31 cellular contexts compared by ENCODE assay signal in the genomic region with DNA sequence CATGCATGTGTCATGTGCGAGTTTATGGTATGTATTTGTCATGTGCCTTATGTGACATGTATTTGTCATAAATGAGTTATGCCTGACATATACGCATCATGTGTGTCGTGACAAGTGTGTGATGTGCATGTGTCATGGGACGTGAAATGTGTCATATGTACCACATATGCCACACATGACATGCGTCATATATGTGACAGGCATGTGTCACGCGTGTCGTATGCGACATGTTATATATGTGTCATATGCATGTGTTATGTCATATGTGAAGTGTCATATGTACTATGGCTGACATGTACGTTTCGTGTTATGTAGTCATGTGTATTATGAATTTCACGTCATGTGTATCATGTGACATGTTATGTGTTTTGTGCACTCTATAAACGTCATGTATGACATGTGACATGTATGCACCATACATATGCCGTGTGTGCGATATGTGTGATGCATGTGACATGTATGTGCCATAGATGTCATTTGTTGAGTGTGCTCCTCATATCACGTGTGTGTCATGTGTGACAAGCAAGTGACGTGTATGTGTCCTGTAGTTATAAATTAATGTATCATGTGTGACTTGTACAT.
"Had no signal": no experiment of that assay in that cellular context is flagged by ENCODE, and none has a peak within 500 bp of the region (broad histone marks: within the 10 kb centered on the region; RNA-seq: fewer than 3 reads in every experiment).

No MANE protein-coding gene starts in this region.

- H3K79me2 ChIP-seq: hepatocyte had no signal

- H2AFZ ChIP-seq: hepatocyte had no signal

- H3K36me3 ChIP-seq: gastrocnemius medialis, pancreas, prostate gland, sigmoid colon, suprapubic skin, tibial nerve had no signal

- FAIRE-seq: endometrium, kidney, pancreas, small intestine, TTC549 had no signal

- H3K4me2 ChIP-seq: hepatocyte had no signal

- H3K27ac ChIP-seq: epithelial cell of prostate, gastrocnemius medialis, hepatocyte, pancreas, prostate gland, sigmoid colon, suprapubic skin, tibial nerve, VCaP had no signal

- H3K27me3 ChIP-seq: hepatocyte, pancreas, sigmoid colon, suprapubic skin, tibial nerve had no signal

- H3K4me1 ChIP-seq: gastrocnemius medialis, pancreas, prostate gland, tibial nerve had no signal

- H3K9me3 ChIP-seq: gastrocnemius medialis, pancreas, prostate gland, sigmoid colon, suprapubic skin, tibial nerve had no signal

- DNase-seq: activated CD4-positive, alpha-beta memory T cell treated with anti-CD3 and anti-CD28 coated beads for 36 hours; activated CD4-positive, alpha-beta T cell treated with anti-CD3 and anti-CD28 coated beads, Interleukin-2, amount 10 ng/mL, durations not matched to agents 24 days and 14 days; activated CD4-positive, CD25-positive, alpha-beta regulatory T cell treated with anti-CD3 and anti-CD28 coated beads, Interleukin-2, amount 50 U/mL, for 72 hours; activated gamma-delta T cell treated with Interleukin-2 at 50 U/mL for 16 hours; activated naive CD4-positive, alpha-beta T cell treated with anti-CD3 and anti-CD28 coated beads, Interleukin-2, amount 50 U/mL, for 16 hours; activated T-cell treated with anti-CD3 and anti-CD28 coated beads, Interleukin-2, amount 50 U/mL, for 4 hours; amniotic stem cell; gastrocnemius medialis; kidney; left colon; mammary epithelial cell; naive B cell; nephron progenitor cell; nucleus accumbens; pancreas; retina; sigmoid colon; small intestine; stimulated activated CD4-positive, alpha-beta T cell treated with anti-CD3 and anti-CD28 coated beads, Interleukin-4, amount 100 ng/mL, for 4 hours; stimulated activated CD8-positive, alpha-beta memory T cell treated with anti-CD3 and anti-CD28 coated beads, Interleukin-4, amount 100 ng/mL, for 48 hours; T-helper 9 cell had no signal

- H3K4me3 ChIP-seq: gastrocnemius medialis, hepatocyte, pancreas, prostate gland, sigmoid colon, suprapubic skin, tibial nerve had no signal

- ATAC-seq: activated T-cell treated with anti-CD3 and anti-CD28 coated beads, Interleukin-2, amount 50 U/mL, for 4 hours; activated T-helper 17 cell treated with anti-CD3 and anti-CD28 coated beads, Interleukin-2, amount 50 U/mL, for 72 hours; gastrocnemius medialis; left colon; pancreas; stimulated activated memory B cell treated with anti-CD40 and anti-IgM and Interleukin-4, amounts not matched to agents 10 μg/mL and 1 μg/mL and 100 μg/mL, for 72 hours had no signal
